Comparison of ENCODE assay signal across 29 cellular contexts in genomic region chr17:70327723-70328122, GRCh38.
DNase-seq lines count a peak whose midpoint lies in the region; ATAC-seq and TF ChIP-seq lines count a peak whose summit lies in the region.
"Had no signal": no experiment of that assay in that cellular context is flagged by ENCODE, and none has a peak within 500 bp of the region (broad histone marks: within the 10 kb centered on the region; RNA-seq: fewer than 3 reads in every experiment).

No MANE protein-coding gene starts in this region.

- H3K4me3 Mint-ChIP-seq in Calu3 (ENCODE audit: low read depth, unreplicated experiment) = no peak overlapping the region
- H3K4me3 Mint-ChIP-seq: activated CD8-positive, alpha-beta T cell treated with anti-CD3 and anti-CD28 coated beads, Interleukin-2, amount 10 ng/mL, durations not matched to agents 7 days and 5 days; activated naive CD4-positive, alpha-beta T cell treated with anti-CD3 and anti-CD28 coated beads, Interleukin-2, amount 10 ng/mL, durations not matched to agents 7 days and 5 days; CD4-positive, alpha-beta T cell; T-helper 17 cell had no signal

- intact Hi-C loops in Calu3 (cut with micrococcal nuclease; ENCODE audit: unreplicated experiment) = no loop called here

- no peak overlapping the region for H3K27ac Mint-ChIP-seq in Calu3 (ENCODE audit: unreplicated experiment)
- H3K27ac Mint-ChIP-seq: activated CD8-positive, alpha-beta T cell treated with anti-CD3 and anti-CD28 coated beads, Interleukin-2, amount 10 ng/mL, durations not matched to agents 7 days and 5 days; activated naive CD4-positive, alpha-beta T cell treated with anti-CD3 and anti-CD28 coated beads, Interleukin-2, amount 10 ng/mL, durations not matched to agents 7 days and 5 days; CD4-positive, alpha-beta T cell; T-helper 17 cell had no signal

- no peaks in the 10 kb centered on the region for H3K27me3 Mint-ChIP-seq in Calu3 (ENCODE audit: unreplicated experiment)
- H3K27me3 Mint-ChIP-seq: activated naive CD4-positive, alpha-beta T cell treated with anti-CD3 and anti-CD28 coated beads, Interleukin-2, amount 10 ng/mL, durations not matched to agents 7 days and 5 days; CD4-positive, alpha-beta T cell; T-helper 17 cell had no signal

- peaks cover under 1% of the 10 kb centered on the region for H3K9me3 Mint-ChIP-seq in Calu3 (ENCODE audit: low read depth, unreplicated experiment)
- H3K9me3 Mint-ChIP-seq: CD4-positive, alpha-beta T cell had no signal

- no peak for TF ChIP-seq CTCF in Calu3 (IDR thresholded peaks at IDR 0.05; ENCODE audit: unreplicated experiment)

- H3K4me1 Mint-ChIP-seq in Calu3 (ENCODE audit: low read depth, unreplicated experiment) = no peaks in the 10 kb centered on the region
- H3K4me1 Mint-ChIP-seq: activated naive CD4-positive, alpha-beta T cell treated with anti-CD3 and anti-CD28 coated beads, Interleukin-2, amount 10 ng/mL, durations not matched to agents 7 days and 5 days; T-helper 17 cell had no signal

- DNase-seq in D341Med (ENCODE audit: low spot score) = peak; percentile 58
- DNase-seq in M059J (ENCODE audit: low read depth) = peak; percentile 4
- DNase-seq in NCI-H524 treated with DMSO at 0.1 percent for 48 hours (lab: John Stamatoyannopoulos, UW) = peak; percentile 9
- peak; percentile 0 for DNase-seq in cerebellum (ENCODE audit: low spot score)
- DNase-seq in HuH-7 (ENCODE audit: low spot score) = no peak
- DNase-seq in activated naive CD4-positive, alpha-beta T cell (lab: John Stamatoyannopoulos, UW) = no peak
- no peak for DNase-seq in Calu3
- DNase-seq: activated CD4-positive, alpha-beta T cell treated with anti-CD3 and anti-CD28 coated beads for 1 hour; activated CD8-positive, alpha-beta T cell treated with anti-CD3 and anti-CD28 coated beads, Interleukin-2, amount 10 ng/mL, durations not matched to agents 7 days and 5 days; activated naive CD4-positive, alpha-beta T cell treated with anti-CD3 and anti-CD28 coated beads, Interleukin-2, amount 10 ng/mL, durations not matched to agents 7 days and 5 days; CD4-positive, alpha-beta T cell; DMS153; gastrocnemius medialis; HCEC 1CT; Kasumi-1; kidney glomerular epithelial cell; NCI-H1694 treated with DMSO at 0.1 percent for 48 hours; NCI-H345; NK-92 treated with Interleukin-12 subunit alpha and Interleukin-12 subunit beta, amount 100 ng/mL, for 24 hours; PC-9; right cardiac atrium; stimulated activated CD4-positive, alpha-beta T cell treated with anti-CD3 and anti-CD28 coated beads, Interleukin-1b, Interleukin-23, amount 100 ng/mL, for 48 hours; stimulated activated naive CD4-positive, alpha-beta T cell treated with Interleukin-2 at 50 U/mL for 16 hours; T-helper 17 cell; upper lobe of right lung had no signal

- CTCF ChIA-PET in Calu3 (lab: Charles Lee) = no interaction called here

- H3K36me3 Mint-ChIP-seq in Calu3 (ENCODE audit: insufficient read depth, unreplicated experiment) = no peaks in the 10 kb centered on the region
- H3K36me3 Mint-ChIP-seq: activated naive CD4-positive, alpha-beta T cell treated with anti-CD3 and anti-CD28 coated beads, Interleukin-2, amount 10 ng/mL, durations not matched to agents 7 days and 5 days had no signal

- no peak for ATAC-seq in HG03159 (IDR thresholded peaks at IDR 0.05; ENCODE audit: unreplicated experiment)
- ATAC-seq: A549; activated CD8-positive, alpha-beta T cell treated with anti-CD3 and anti-CD28 coated beads, Interleukin-2, amount 10 ng/mL, durations not matched to agents 7 days and 5 days; gastrocnemius medialis; right cardiac atrium; Right ventricle myocardium inferior; SK-N-SH treated with all-trans-retinoic acid at 6 μM for 48 hours; T-helper 17 cell; upper lobe of right lung had no signal

- BruUV-seq in Calu3 (replicated peaks; lab: Mats Ljungman, UMichigan) = no TSS peak

Comparison
In these comparisons a context has a peak if more than half of its experiments do, and no peak if none do; other contexts are left out.
1. DNase-seq: peak in D341Med (single experiment), M059J (single experiment), NCI-H524 treated with DMSO at 0.1 percent for 48 hours (single experiment) and cerebellum (single experiment); none in HuH-7 (single experiment), activated naive CD4-positive, alpha-beta T cell (0 of 4) and Calu3 (single experiment).